In the genomic region with DNA sequence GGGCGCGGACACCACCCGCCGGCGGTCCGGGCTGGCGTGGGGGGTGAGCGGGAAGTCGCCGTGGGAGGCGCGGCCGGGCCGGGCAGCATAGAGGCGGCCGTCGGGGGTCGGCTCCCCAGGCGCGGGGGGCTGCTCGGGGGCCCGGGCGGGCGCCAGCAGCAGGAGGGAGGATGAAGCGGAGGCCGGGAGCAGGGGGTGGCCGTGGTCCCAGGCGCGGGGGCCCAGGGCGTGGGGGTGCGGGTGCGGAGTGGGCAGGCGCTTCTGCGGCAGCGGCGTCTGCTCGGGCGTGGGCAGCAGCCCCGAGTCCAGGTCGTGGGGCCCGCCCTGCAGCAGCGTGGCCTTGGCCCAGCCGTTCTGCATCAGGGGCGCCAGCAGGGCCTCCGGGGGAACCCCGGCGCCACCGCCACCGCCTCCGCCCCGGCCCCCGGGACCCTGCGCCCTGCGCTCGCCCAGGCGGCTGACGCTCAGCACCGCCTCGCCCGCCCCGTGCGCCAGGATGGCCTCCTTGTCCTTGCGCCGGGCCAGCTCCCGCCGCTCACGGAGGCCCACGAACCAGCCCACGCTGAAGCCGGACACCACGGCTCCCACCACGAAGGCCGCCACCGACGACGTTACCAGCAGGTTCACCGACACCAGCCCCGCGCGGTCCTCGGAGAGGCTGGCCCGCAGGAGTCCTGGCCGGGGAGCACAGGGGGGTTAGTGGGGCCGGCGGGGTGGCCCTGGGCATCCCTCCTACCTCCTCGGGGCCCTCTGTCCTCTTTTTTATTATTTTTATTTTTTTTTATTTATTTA, we compare ENCODE assay signal across 22 cellular contexts. TPM values are rescaled to one million over a fixed set of nuclear protein-coding genes. Genes with fewer than 3 reads are reported as not detected.
"Had no signal": no experiment of that assay in that cellular context is flagged by ENCODE, and none has a peak within 500 bp of the region (broad histone marks: within the 10 kb centered on the region; RNA-seq: fewer than 3 reads in every experiment).

No MANE protein-coding gene starts in this region.

- H3K4me1 ChIP-seq: psoas muscle, thyroid gland, uterus had no signal

- H3K27me3 ChIP-seq: dorsolateral prefrontal cortex, heart right ventricle, thyroid gland, uterus had no signal

- H3K27ac ChIP-seq: coronary artery, dorsolateral prefrontal cortex, psoas muscle, suprapubic skin, thyroid gland, uterus had no signal

- H3K4me3 ChIP-seq: coronary artery, psoas muscle, thyroid gland, uterus had no signal

- DNase-seq: dorsolateral prefrontal cortex; effector CD8-positive, alpha-beta T cell; heart right ventricle; islet precursor cell; mammary epithelial cell; naive thymus-derived CD4-positive, alpha-beta T cell; nephron progenitor cell; psoas muscle; retina; stimulated activated CD4-positive, alpha-beta T cell treated with anti-CD3 and anti-CD28 coated beads, Interleukin-2, amount 100 ng/mL, for 24 hours; stimulated activated CD4-positive, alpha-beta T cell treated with anti-CD3 and anti-CD28 coated beads, Interleukin-4, amount 100 ng/mL, for 4 hours; stimulated activated naive CD4-positive, alpha-beta T cell; thyroid gland; uterus had no signal

- ATAC-seq: esophagus mucosa; left lobe of liver; naive thymus-derived CD4-positive, alpha-beta T cell; psoas muscle; sciatic nerve had no signal

- H3K36me3 ChIP-seq: suprapubic skin, thyroid gland, uterus had no signal

- H3K9me3 Mint-ChIP-seq: type B pancreatic cell had no signal

- H3K9me3 ChIP-seq: suprapubic skin, thyroid gland, uterus had no signal

- H3K27me3 Mint-ChIP-seq: type B pancreatic cell had no signal

- H3K4me3 Mint-ChIP-seq: naive thymus-derived CD4-positive, alpha-beta T cell; nephron progenitor cell; type B pancreatic cell had no signal

- H3K27ac Mint-ChIP-seq: naive thymus-derived CD4-positive, alpha-beta T cell; nephron progenitor cell; type B pancreatic cell had no signal

- H3K36me3 Mint-ChIP-seq: type B pancreatic cell had no signal

RNA-seq across cellular contexts. Expression of gene LRG1, which starts 4.2 kb away (rescaled TPM):
- total RNA-seq: fibroblast of lung, mammary epithelial cell, osteoblast had no signal
- polyA plus RNA-seq: mammary epithelial cell had no signal

RNA-seq across cellular contexts. Expression of gene PLIN5, which starts 9.0 kb away (rescaled TPM):
- total RNA-seq: fibroblast of lung had no signal
- polyA plus RNA-seq: fibroblast of lung, mammary epithelial cell had no signal

RNA-seq across cellular contexts. Expression of gene SEMA6B, which starts 15.4 kb away (rescaled TPM):
- polyA plus RNA-seq: naive thymus-derived CD4-positive, alpha-beta T cell had no signal
